ENCODE assay signal across 8 cellular contexts in genomic region chr2:73174941-73175662, GRCh38. TPM values are rescaled to one million over a fixed set of nuclear protein-coding genes. Genes with fewer than 3 reads are reported as not detected.
DNase-seq lines count a peak whose midpoint lies in the region; ATAC-seq and TF ChIP-seq lines count a peak whose summit lies in the region.

No MANE protein-coding gene starts in this region.

- peak overlapping the region; percentile 44 for H3K4me2 ChIP-seq in mesendoderm (ENCODE audit: low read length)

- H2AK5ac ChIP-seq in mesendoderm (ENCODE audit: low read length), result no peak overlapping the region

- DNase-seq in activated CD8-positive, alpha-beta memory T cell treated with anti-CD3 and anti-CD28 coated beads for 24 hours, result peak; percentile 57
- no peak for DNase-seq in activated CD8-positive, alpha-beta memory T cell treated with anti-CD3 and anti-CD28 coated beads, Interleukin-2, amount 10 ng/mL, durations not matched to agents 7 days and 5 days
- DNase-seq in central memory CD8-positive, alpha-beta T cell (ENCODE audit: low spot score in 2 of 2), result no peak
- DNase-seq in mesendoderm (peak; percentile 42), testis (no peak), activated gamma-delta T cell treated with Interleukin-2 at 50 U/mL for 16 hours (no peak)

- TF ChIP-seq CTCF in testis (IDR thresholded peaks at IDR 0.05), result no peak

- H3K27me3 ChIP-seq in mesendoderm (ENCODE audit: insufficient read depth, low read length, poor library complexity) (peaks cover 9% of the 10 kb centered on the region), testis (no peaks in the 10 kb centered on the region)

- H3K79me2 ChIP-seq in mesendoderm (ENCODE audit: control insufficient read depth, insufficient read depth, low read length), result no peaks in the 10 kb centered on the region

- H3K4me1 ChIP-seq in mesendoderm (ENCODE audit: control insufficient read depth, low read depth, low read length), result peaks cover 2% of the 10 kb centered on the region
- H3K4me1 ChIP-seq in testis, result peaks cover 21% of the 10 kb centered on the region

- no peak overlapping the region for H4K8ac ChIP-seq in mesendoderm (ENCODE audit: low read depth, low read length)

- H3K27ac Mint-ChIP-seq in activated CD8-positive, alpha-beta memory T cell treated with anti-CD3 and anti-CD28 coated beads, Interleukin-2, amount 10 ng/mL, durations not matched to agents 7 days and 5 days, result no peak overlapping the region
- H3K27ac Mint-ChIP-seq in central memory CD8-positive, alpha-beta T cell (ENCODE audit: low read depth), result no peak overlapping the region

- H3K9me3 Mint-ChIP-seq in activated CD8-positive, alpha-beta memory T cell treated with anti-CD3 and anti-CD28 coated beads, Interleukin-2, amount 10 ng/mL, durations not matched to agents 7 days and 5 days (ENCODE audit: low read depth), result no peaks in the 10 kb centered on the region
- no peaks in the 10 kb centered on the region for H3K9me3 Mint-ChIP-seq in central memory CD8-positive, alpha-beta T cell

- H2BK5ac ChIP-seq in mesendoderm (ENCODE audit: low read length), result no peak overlapping the region

- ATAC-seq in activated CD8-positive, alpha-beta memory T cell treated with anti-CD3 and anti-CD28 coated beads, Interleukin-2, amount 10 ng/mL, durations not matched to agents 7 days and 5 days, result no peak
- no peak for ATAC-seq in central memory CD8-positive, alpha-beta T cell (replicated peaks; ENCODE audit: extremely low read depth, poor library complexity, severe bottlenecking)
- ATAC-seq in HG02642 (IDR thresholded peaks at IDR 0.05; ENCODE audit: poor library complexity, unreplicated experiment), result no peak
- ATAC-seq in HG02884 (IDR thresholded peaks at IDR 0.05; ENCODE audit: unreplicated experiment), result no peak

- peak overlapping the region; percentile 8 for H3K4me3 ChIP-seq in mesendoderm (ENCODE audit: low read length)
- peak overlapping the region; percentile 19 to 67 for H3K4me3 ChIP-seq in testis

- H3K4me3 Mint-ChIP-seq in activated CD8-positive, alpha-beta memory T cell treated with anti-CD3 and anti-CD28 coated beads, Interleukin-2, amount 10 ng/mL, durations not matched to agents 7 days and 5 days, result no peak overlapping the region
- H3K4me3 Mint-ChIP-seq in central memory CD8-positive, alpha-beta T cell, result peak overlapping the region; percentile 90

- peak overlapping the region; percentile 12 for H3K9ac ChIP-seq in mesendoderm (ENCODE audit: low read length)

- peak overlapping the region; percentile 38 for H3K56ac ChIP-seq in mesendoderm (ENCODE audit: low read length)

- no peak for TF ChIP-seq POLR2A in testis (IDR thresholded peaks at IDR 0.05)

- H3K9me3 ChIP-seq in testis, result no peaks in the 10 kb centered on the region

- CTCF ChIA-PET in activated CD8-positive, alpha-beta memory T cell treated with anti-CD3 and anti-CD28 coated beads, Interleukin-2, amount 10 ng/mL, durations not matched to agents 7 days and 5 days (lab: Charles Lee), result interaction anchor here (0.6 to 6.6 kb wide), 9 partner anchors 12 to 287 kb away, joined by 3 to 80 read pairs (median 4); partner anchors contain the start of genes RAB11FIP5, SMYD5 and SPR

- H2BK120ac ChIP-seq in mesendoderm (ENCODE audit: low read depth, low read length), result no peak overlapping the region

- no peaks in the 10 kb centered on the region for H3K79me1 ChIP-seq in mesendoderm (ENCODE audit: low read length)

- no CpG with 5 or more reads among the region's 25 CpGs for WGBS in mesendoderm (ENCODE audit: extremely low coverage, insufficient coverage, low lambda C conversion rate)
- WGBS in testis, 2 donors, result 39 to 44% methylated on average over 10 to 18 of the region's 25 CpGs

- H3K36me3 Mint-ChIP-seq in activated CD8-positive, alpha-beta memory T cell treated with anti-CD3 and anti-CD28 coated beads, Interleukin-2, amount 10 ng/mL, durations not matched to agents 7 days and 5 days, result no peaks in the 10 kb centered on the region
- peaks cover 5% of the 10 kb centered on the region for H3K36me3 Mint-ChIP-seq in central memory CD8-positive, alpha-beta T cell (ENCODE audit: insufficient read depth)

- H3K4ac ChIP-seq in mesendoderm (ENCODE audit: low read depth, low read length), result no peak overlapping the region

- H3K36me3 ChIP-seq in mesendoderm (ENCODE audit: control insufficient read depth, insufficient read depth, low read length), result no peaks in the 10 kb centered on the region
- H3K36me3 ChIP-seq in testis (ENCODE audit: low read depth, missing control alignments), result no peaks in the 10 kb centered on the region

- peak overlapping the region; percentile 8 for H3K18ac ChIP-seq in mesendoderm (ENCODE audit: low read length)

- H3K23ac ChIP-seq in mesendoderm (ENCODE audit: low read length), result no peak overlapping the region

- H3K4me1 Mint-ChIP-seq in activated CD8-positive, alpha-beta memory T cell treated with anti-CD3 and anti-CD28 coated beads, Interleukin-2, amount 10 ng/mL, durations not matched to agents 7 days and 5 days, result peaks cover 17% of the 10 kb centered on the region
- peaks cover 15% of the 10 kb centered on the region for H3K4me1 Mint-ChIP-seq in central memory CD8-positive, alpha-beta T cell

- H3K27ac ChIP-seq in mesendoderm (ENCODE audit: low read depth, low read length), result no peak overlapping the region
- no peak overlapping the region for H3K27ac ChIP-seq in testis

- intact Hi-C loops in testis (cut with DNase I; ENCODE audit: low total_unique reads), result no loop called here

- H2BK15ac ChIP-seq in mesendoderm (replicated peaks; ENCODE audit: low read depth), result no peak overlapping the region

- H4K5ac ChIP-seq in mesendoderm (ENCODE audit: low read length), result no peak overlapping the region

- peaks cover 61% of the 10 kb centered on the region for H3K27me3 Mint-ChIP-seq in activated CD8-positive, alpha-beta memory T cell treated with anti-CD3 and anti-CD28 coated beads, Interleukin-2, amount 10 ng/mL, durations not matched to agents 7 days and 5 days
- H3K27me3 Mint-ChIP-seq in central memory CD8-positive, alpha-beta T cell, result peaks cover 64% of the 10 kb centered on the region

RNA-seq across cellular contexts. Expression of gene NOTO, which starts 27.3 kb away (rescaled TPM):
- not detected for total RNA-seq in activated CD8-positive, alpha-beta memory T cell treated with anti-CD3 and anti-CD28 coated beads, Interleukin-2, amount 10 ng/mL, durations not matched to agents 7 days and 5 days
- 0.03 TPM for polyA plus RNA-seq in mesendoderm (2013, experiment 1 of 2)
- 0.01 TPM for polyA plus RNA-seq in mesendoderm (2013, experiment 2 of 2)
- under 1 TPM; 0.37 to 0.63 TPM for total RNA-seq in testis
- not detected for polyA plus RNA-seq in testis (ENCODE audit: insufficient read depth, low read depth, low replicate concordance)

RNA-seq across cellular contexts. Expression of gene SMYD5, which starts 38.9 kb away (rescaled TPM):
- 10 to 100 TPM; 17.0 to 26.8 TPM for total RNA-seq in activated CD8-positive, alpha-beta memory T cell treated with anti-CD3 and anti-CD28 coated beads, Interleukin-2, amount 10 ng/mL, durations not matched to agents 7 days and 5 days
- 43.1 TPM for polyA plus RNA-seq in mesendoderm (2013, experiment 1 of 2)
- 42.7 TPM for polyA plus RNA-seq in mesendoderm (2013, experiment 2 of 2)
- total RNA-seq in testis, result 10 to 100 TPM; 53.0 to 58.2 TPM
- polyA plus RNA-seq in testis (ENCODE audit: insufficient read depth, low read depth, low replicate concordance), result 36.4 TPM

RNA-seq across cellular contexts. Expression of gene PRADC1, which starts 57.9 kb away (rescaled TPM):
- total RNA-seq in activated CD8-positive, alpha-beta memory T cell treated with anti-CD3 and anti-CD28 coated beads, Interleukin-2, amount 10 ng/mL, durations not matched to agents 7 days and 5 days, result 10 to 100 TPM; 13.7 to 14.7 TPM
- polyA plus RNA-seq in mesendoderm (2013, experiment 1 of 2), result 5.6 TPM
- 5.6 TPM for polyA plus RNA-seq in mesendoderm (2013, experiment 2 of 2)
- 10 to 100 TPM; 21.3 to 29.2 TPM for total RNA-seq in testis
- polyA plus RNA-seq in testis (ENCODE audit: insufficient read depth, low read depth, low replicate concordance), result 47.1 TPM

RNA-seq across cellular contexts. Expression of gene CCT7, which starts 59.0 kb away (rescaled TPM):
- total RNA-seq in activated CD8-positive, alpha-beta memory T cell treated with anti-CD3 and anti-CD28 coated beads, Interleukin-2, amount 10 ng/mL, durations not matched to agents 7 days and 5 days, result 100 to 1,000 TPM; 362 to 449 TPM
- polyA plus RNA-seq in mesendoderm (2013, experiment 1 of 2), result 657 TPM
- polyA plus RNA-seq in mesendoderm (2013, experiment 2 of 2), result 670 TPM
- 100 to 1,000 TPM; 237 to 262 TPM for total RNA-seq in testis
- 459 TPM for polyA plus RNA-seq in testis (ENCODE audit: insufficient read depth, low read depth, low replicate concordance)

Comparison
In these comparisons a context has a peak if more than half of its experiments do, and no peak if none do; other contexts are left out.
1. DNase-seq: peak in activated CD8-positive, alpha-beta memory T cell treated with anti-CD3 and anti-CD28 coated beads for 24 hours (single experiment) and mesendoderm (single experiment); none in activated CD8-positive, alpha-beta memory T cell treated with anti-CD3 and anti-CD28 coated beads, Interleukin-2, amount 10 ng/mL, durations not matched to agents 7 days and 5 days (single experiment), central memory CD8-positive, alpha-beta T cell (0 of 2), testis (single experiment) and activated gamma-delta T cell treated with Interleukin-2 at 50 U/mL for 16 hours (single experiment).